Comparison of ENCODE assay signal across 20 cellular contexts in genomic region chr2:134197445-134197844, GRCh38. TPM values are rescaled to one million over a fixed set of nuclear protein-coding genes. Genes with fewer than 3 reads are reported as not detected.
A peak's percentile ranks its signal among the peaks of the same experiment; 100 is the strongest.
DNase-seq lines count a peak whose midpoint lies in the region; ATAC-seq and TF ChIP-seq lines count a peak whose summit lies in the region.
"Had no signal": no experiment of that assay in that cellular context is flagged by ENCODE, and none has a peak within 500 bp of the region (broad histone marks: within the 10 kb centered on the region; RNA-seq: fewer than 3 reads in every experiment).

No MANE protein-coding gene starts in this region.

- H3K36me3 ChIP-seq in CD8-positive, alpha-beta T cell (ENCODE audit: insufficient read depth, low read length) = no peaks in the 10 kb centered on the region
- H3K36me3 ChIP-seq in psoas muscle (ENCODE audit: insufficient read depth in 1 of 2, low read depth in 1 of 2) (no peaks in the 10 kb centered on the region), gastrocnemius medialis (no peaks in the 10 kb centered on the region)

- intact Hi-C loops in CD8-positive, alpha-beta T cell (cut with DNase I, micrococcal nuclease) = no loop called here
- intact Hi-C loops in activated B cell treated with CpG ODN at 0.5 μM for 24 hours (cut with micrococcal nuclease) = no loop called here
- intact Hi-C loops in psoas muscle (cut with DNase I) = no loop called here
- intact Hi-C loops in gastrocnemius medialis (cut with DNase I; ENCODE audit: low total_unique reads) = no loop called here

- H3K27me3 ChIP-seq in CD8-positive, alpha-beta T cell (ENCODE audit: insufficient read depth, low read length) = no peaks in the 10 kb centered on the region
- no peaks in the 10 kb centered on the region for H3K27me3 ChIP-seq in psoas muscle (ENCODE audit: insufficient read depth in 3 of 3, low read length in 2 of 3)
- no peaks in the 10 kb centered on the region for H3K27me3 ChIP-seq in gastrocnemius medialis
- H3K27me3 ChIP-seq: hepatocyte had no signal

- no peaks in the 10 kb centered on the region for H3K9me3 ChIP-seq in CD8-positive, alpha-beta T cell (ENCODE audit: low read length)
- H3K9me3 ChIP-seq in psoas muscle (no peaks in the 10 kb centered on the region), gastrocnemius medialis (no peaks in the 10 kb centered on the region)

- POLR2A ChIA-PET in CD8-positive, alpha-beta T cell (lab: Charles Lee) = interaction anchor here (0.9 to 2.8 kb wide), 3 partner anchors 21 to 76 kb away, joined by 4 to 9 read pairs (median 4); no protein-coding TSS in a partner anchor
- POLR2A ChIA-PET in activated B cell treated with CpG ODN at 0.5 μM for 24 hours (lab: Charles Lee) = interaction anchor here (0.6 to 1.3 kb wide), 2 partner anchors 8 to 85 kb away, joined by 4 to 5 read pairs; no protein-coding TSS in a partner anchor

- no peak overlapping the region for H3K27ac ChIP-seq in CD8-positive, alpha-beta T cell (ENCODE audit: low read depth, low read length)
- H3K27ac ChIP-seq in psoas muscle (no peak overlapping the region), gastrocnemius medialis (no peak overlapping the region)
- H3K27ac ChIP-seq: 22Rv1, C4-2B, hepatocyte, PC-9, SK-N-MC had no signal

- H3K9me3 Mint-ChIP-seq in CD8-positive, alpha-beta T cell = no peaks in the 10 kb centered on the region
- H3K9me3 Mint-ChIP-seq in activated B cell treated with CpG ODN at 0.5 μM for 24 hours (no peaks in the 10 kb centered on the region), immature natural killer cell (no peaks in the 10 kb centered on the region)
- H3K9me3 Mint-ChIP-seq: nephron progenitor cell had no signal

- no peaks in the 10 kb centered on the region for H3K27me3 Mint-ChIP-seq in CD8-positive, alpha-beta T cell (ENCODE audit: low read depth)
- H3K27me3 Mint-ChIP-seq in activated B cell treated with CpG ODN at 0.5 μM for 24 hours = no peaks in the 10 kb centered on the region
- no peaks in the 10 kb centered on the region for H3K27me3 Mint-ChIP-seq in immature natural killer cell (ENCODE audit: low read depth in 3 of 3)

- in situ Hi-C loops in gastrocnemius medialis (cut with MboI; ENCODE audit: low sequenced_read_pairs in 4 of 4) = no loop called here

- H3K4me3 Mint-ChIP-seq in CD8-positive, alpha-beta T cell = peak overlapping the region; percentile 27
- H3K4me3 Mint-ChIP-seq in activated B cell treated with CpG ODN at 0.5 μM for 24 hours (no peak overlapping the region), immature natural killer cell (peak overlapping the region in 2 of 5 donors; percentile 23 to 58)
- H3K4me3 Mint-ChIP-seq: nephron progenitor cell had no signal

- no peaks in the 10 kb centered on the region for H3K36me3 Mint-ChIP-seq in CD8-positive, alpha-beta T cell
- H3K36me3 Mint-ChIP-seq in activated B cell treated with CpG ODN at 0.5 μM for 24 hours (ENCODE audit: low read depth) = peaks cover 2% of the 10 kb centered on the region
- H3K36me3 Mint-ChIP-seq in immature natural killer cell = no peaks in the 10 kb centered on the region

- peaks cover 22% of the 10 kb centered on the region for H3K4me1 ChIP-seq in CD8-positive, alpha-beta T cell (ENCODE audit: insufficient read depth, low read length)
- H3K4me1 ChIP-seq in psoas muscle (no peaks in the 10 kb centered on the region), gastrocnemius medialis (peaks cover 0 to 4% of the 10 kb centered on the region in 2 donors)

- no peak for TF ChIP-seq POLR2A in gastrocnemius medialis (IDR thresholded peaks at IDR 0.05)

- no peak for DNase-seq in activated CD4-positive, CD25-positive, alpha-beta regulatory T cell (lab: John Stamatoyannopoulos, UW)
- no peak for DNase-seq in CD8-positive, alpha-beta T cell
- DNase-seq in activated B cell treated with CpG ODN at 0.5 μM for 24 hours (no peak), immature natural killer cell (no peak), psoas muscle (no peak), SHP77 treated with DMSO at 0.1 percent for 48 hours (lab: John Stamatoyannopoulos, UW) (no peak), gastrocnemius medialis (no peak)
- DNase-seq: DMS79; GOT3; mammary epithelial cell; NCI-H226; nephron progenitor cell; PC-9; stimulated activated CD4-positive, alpha-beta T cell treated with anti-CD3 and anti-CD28 coated beads, Interleukin-2, amount 100 ng/mL, for 48 hours had no signal

- peak overlapping the region; percentile 67 for H3K27ac Mint-ChIP-seq in CD8-positive, alpha-beta T cell
- H3K27ac Mint-ChIP-seq in activated B cell treated with CpG ODN at 0.5 μM for 24 hours (peak overlapping the region; percentile 60), immature natural killer cell (peak overlapping the region in 5 of 6 donors; percentile 21 to 46 (median 37))
- H3K27ac Mint-ChIP-seq: nephron progenitor cell had no signal

- no peak overlapping the region for H3K4me3 ChIP-seq in CD8-positive, alpha-beta T cell (ENCODE audit: low read depth, low read length)
- H3K4me3 ChIP-seq in psoas muscle (no peak overlapping the region), gastrocnemius medialis (no peak overlapping the region)
- H3K4me3 ChIP-seq: hepatocyte, PC-9, SK-N-MC, skin epidermis had no signal

- H3K4me1 Mint-ChIP-seq in CD8-positive, alpha-beta T cell (ENCODE audit: low read depth) = peaks cover 77% of the 10 kb centered on the region
- H3K4me1 Mint-ChIP-seq in activated B cell treated with CpG ODN at 0.5 μM for 24 hours (peaks cover 84% of the 10 kb centered on the region), immature natural killer cell (peaks cover 30 to 66% of the 10 kb centered on the region in 2 donors)

- CTCF ChIA-PET in CD8-positive, alpha-beta T cell (lab: Charles Lee) = interaction anchor here (0.7 to 5.3 kb wide), 8 partner anchors 9 to 79 kb away, joined by 3 to 49 read pairs (median 5); no protein-coding TSS in a partner anchor
- CTCF ChIA-PET in activated B cell treated with CpG ODN at 0.5 μM for 24 hours (lab: Charles Lee) = interaction anchor here (1.1 to 3.9 kb wide), 4 partner anchors 9 to 48 kb away, joined by 3 to 27 read pairs (median 8); no protein-coding TSS in a partner anchor

- TF ChIP-seq CTCF in CD8-positive, alpha-beta T cell (IDR thresholded peaks at IDR 0.05) = no peak
- TF ChIP-seq CTCF in activated B cell treated with CpG ODN at 0.5 μM for 24 hours (IDR thresholded peaks at IDR 0.05) (no peak), psoas muscle (IDR thresholded peaks at IDR 0.05) (no peak), gastrocnemius medialis (IDR thresholded peaks at IDR 0.05 in 4 of 5, conservative IDR thresholded peaks at IDR 0.05 in 1 of 5) (no peak)

- 77 to 96% (median 94%) methylated on average over 3 of the region's 3 CpGs for WGBS in psoas muscle, 3 donors

- peak; percentile 62 to 72 for ATAC-seq in activated CD4-positive, CD25-positive, alpha-beta regulatory T cell treated with anti-CD3 and anti-CD28 coated beads, Interleukin-2, amount 50 U/mL, for 24 hours
- ATAC-seq in CD8-positive, alpha-beta T cell = no peak
- ATAC-seq in activated B cell treated with CpG ODN at 0.5 μM for 24 hours (ENCODE audit: low read depth) (no peak), psoas muscle (no peak), gastrocnemius medialis (no peak)

RNA-seq across cellular contexts. Expression of gene MGAT5, which starts 56.4 kb away (rescaled TPM):
- total RNA-seq in CD8-positive, alpha-beta T cell = 10 to 100 TPM; 49.6 to 52.9 TPM
- 66.7 and 69.0 TPM in 2 replicates for total RNA-seq in activated B cell treated with CpG ODN at 0.5 μM for 24 hours
- polyA plus RNA-seq in immature natural killer cell = 1 to 10 TPM; 2.2 to 7.3 (median 4.0) TPM
- 1 to 10 TPM; 2.1 to 7.0 (median 5.2) TPM for total RNA-seq in psoas muscle
- 1 to 10 TPM; 1.1 to 1.6 (median 1.1) TPM for polyA plus RNA-seq in psoas muscle
- 1 to 10 TPM; 3.0 to 4.9 (median 3.3) TPM for total RNA-seq in gastrocnemius medialis

Comparison
In these comparisons a context has a peak if more than half of its experiments do, and no peak if none do; other contexts are left out.
1. ATAC-seq: peak in activated CD4-positive, CD25-positive, alpha-beta regulatory T cell treated with anti-CD3 and anti-CD28 coated beads, Interleukin-2, amount 50 U/mL, for 24 hours (2 of 2); none in CD8-positive, alpha-beta T cell (single experiment), activated B cell treated with CpG ODN at 0.5 μM for 24 hours (single experiment), psoas muscle (0 of 4) and gastrocnemius medialis (0 of 2).
2. Peak in every context shown above with its lines, with median percentiles within 50 percentile points of each other: H3K27ac Mint-ChIP-seq.